27 cellular contexts compared by ENCODE assay signal in the genomic region with DNA sequence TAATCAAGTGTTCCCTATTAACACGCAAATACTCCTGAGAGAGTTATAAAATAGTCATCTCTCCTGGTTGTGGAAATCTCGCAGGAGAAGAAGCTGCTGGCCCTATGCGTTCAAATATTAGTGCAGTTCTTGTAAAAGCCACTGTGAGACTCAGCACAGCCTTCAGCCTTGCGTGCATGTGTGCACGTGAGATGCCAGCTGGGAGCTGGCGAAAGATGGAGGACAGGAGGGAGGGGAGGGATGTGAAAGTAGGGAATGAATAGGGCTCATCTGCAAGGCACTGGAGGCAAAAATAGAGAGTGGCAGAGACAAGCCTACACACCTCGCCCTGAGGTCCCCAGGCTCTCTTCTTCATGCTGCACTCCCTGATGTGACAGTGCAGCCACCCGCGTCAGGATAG.
"Had no signal": no experiment of that assay in that cellular context is flagged by ENCODE, and none has a peak within 500 bp of the region (broad histone marks: within the 10 kb centered on the region; RNA-seq: fewer than 3 reads in every experiment).

No MANE protein-coding gene starts in this region.

- H3K4me3 Mint-ChIP-seq: activated CD8-positive, alpha-beta T cell treated with anti-CD3 and anti-CD28 coated beads, Interleukin-2, amount 10 ng/mL, durations not matched to agents 7 days and 5 days; activated naive CD8-positive, alpha-beta T cell treated with anti-CD3 and anti-CD28 coated beads, Interleukin-2, amount 10 ng/mL, durations not matched to agents 7 days and 5 days; central memory CD8-positive, alpha-beta T cell; T-helper 17 cell; WTC11 had no signal

- FAIRE-seq: bronchial epithelial cell had no signal

- H3K4me3 ChIP-seq: adrenal gland, MG63, SJSA1 had no signal

- H3K9me3 ChIP-seq: adrenal gland, MG63, SJSA1 had no signal

- H3K27ac Mint-ChIP-seq: activated CD8-positive, alpha-beta T cell treated with anti-CD3 and anti-CD28 coated beads, Interleukin-2, amount 10 ng/mL, durations not matched to agents 7 days and 5 days; activated naive CD8-positive, alpha-beta T cell treated with anti-CD3 and anti-CD28 coated beads, Interleukin-2, amount 10 ng/mL, durations not matched to agents 7 days and 5 days; T-helper 17 cell; WTC11 had no signal

- H3K9me3 Mint-ChIP-seq: activated naive CD8-positive, alpha-beta T cell treated with anti-CD3 and anti-CD28 coated beads, Interleukin-2, amount 10 ng/mL, durations not matched to agents 7 days and 5 days; central memory CD8-positive, alpha-beta T cell had no signal

- H3K36me3 ChIP-seq: adrenal gland, MG63, SJSA1 had no signal

- ATAC-seq: activated CD8-positive, alpha-beta T cell treated with anti-CD3 and anti-CD28 coated beads, Interleukin-2, amount 10 ng/mL, durations not matched to agents 7 days and 5 days; Panc1; Right ventricle myocardium inferior; T-helper 17 cell; WTC11 had no signal

- H3K27me3 ChIP-seq: adrenal gland, MG63, SJSA1 had no signal

- H3K27ac ChIP-seq: adrenal gland, SJSA1 had no signal

- H3K36me3 Mint-ChIP-seq: activated naive CD8-positive, alpha-beta T cell treated with anti-CD3 and anti-CD28 coated beads, Interleukin-2, amount 10 ng/mL, durations not matched to agents 7 days and 5 days had no signal

- H3K4me1 ChIP-seq: adrenal gland, SJSA1 had no signal

- DNase-seq: activated CD4-positive, alpha-beta T cell treated with anti-CD3 and anti-CD28 coated beads for 48 hours; activated CD4-positive, alpha-beta T cell treated with anti-CD3 and anti-CD28 coated beads, Interleukin-2, amount 50 U/mL, for 4 hours; activated CD4-positive, CD25-positive, alpha-beta regulatory T cell treated with anti-CD3 and anti-CD28 coated beads, Interleukin-2, amount 50 U/mL, for 72 hours; activated CD8-positive, alpha-beta memory T cell treated with anti-CD3 and anti-CD28 coated beads, Interleukin-2, amount 50 U/mL, for 48 hours; activated CD8-positive, alpha-beta T cell treated with anti-CD3 and anti-CD28 coated beads, Interleukin-2, amount 10 ng/mL, durations not matched to agents 7 days and 5 days; activated naive CD4-positive, alpha-beta T cell treated with anti-CD3 and anti-CD28 coated beads, Interleukin-2, amount 50 U/mL, for 16 hours; activated naive CD8-positive, alpha-beta T cell treated with anti-CD3 and anti-CD28 coated beads, Interleukin-2, amount 10 ng/mL, durations not matched to agents 7 days and 5 days; activated T-cell treated with anti-CD3 and anti-CD28 coated beads, Interleukin-2, amount 50 U/mL, for 1 hour; adrenal gland; MG63; MV-4-11; NCI-H1092 treated with DMSO at 0.1 percent for 48 hours; NCI-H1417 treated with DMSO at 0.1 percent for 48 hours; NCI-H1694; NCI-H2029; NCI-H226; NCI-H526 treated with DMSO at 0.1 percent for 48 hours; NCI-H82; RPMI8226; T-helper 17 cell; T-helper 9 cell had no signal
